ENCODE assay signal across 28 cellular contexts in genomic region chr1:191757003-191757402, GRCh38.
DNase-seq lines count a peak whose midpoint lies in the region; ATAC-seq and TF ChIP-seq lines count a peak whose summit lies in the region.
"Had no signal": no experiment of that assay in that cellular context is flagged by ENCODE, and none has a peak within 500 bp of the region (broad histone marks: within the 10 kb centered on the region; RNA-seq: fewer than 3 reads in every experiment).

No MANE protein-coding gene starts in this region.

- BruUV-seq in A673 (replicated peaks; lab: Mats Ljungman, UMichigan): no TSS peak

- no peak for ATAC-seq in GM19452 (IDR thresholded peaks at IDR 0.05; ENCODE audit: unreplicated experiment)
- ATAC-seq: A549; activated CD8-positive, alpha-beta T cell treated with anti-CD3 and anti-CD28 coated beads for 36 hours; activated naive CD8-positive, alpha-beta T cell treated with anti-CD3 and anti-CD28 coated beads, Interleukin-2, amount 50 U/mL, for 24 hours; GM12878; HepG2; T-helper 17 cell had no signal

- H3K4me1 ChIP-seq in A673 (ENCODE audit: insufficient read depth, low read length, poor library complexity, severe bottlenecking): no peaks in the 10 kb centered on the region
- no peaks in the 10 kb centered on the region for H3K4me1 ChIP-seq in mesendoderm (ENCODE audit: control insufficient read depth, low read depth, low read length)
- H3K4me1 ChIP-seq in GM23248 (ENCODE audit: insufficient read depth): no peaks in the 10 kb centered on the region
- H3K4me1 ChIP-seq: A549, BLaER1, Peyer's patch, prostate gland had no signal

- H3K18ac ChIP-seq in mesendoderm (ENCODE audit: low read length): no peak overlapping the region

- intact Hi-C loops in A673 (cut with micrococcal nuclease; ENCODE audit: unreplicated experiment): no loop called here

- no peaks in the 10 kb centered on the region for H3F3A ChIP-seq in GM23248 (ENCODE audit: insufficient read depth)

- CTCF ChIA-PET in A673 (lab: Charles Lee): no interaction called here

- no peak overlapping the region for H3K23ac ChIP-seq in mesendoderm (ENCODE audit: low read length)

- peaks cover 3% of the 10 kb centered on the region for H3K9me3 ChIP-seq in A673 (ENCODE audit: low read depth, low read length, poor library complexity, severe bottlenecking)
- no peaks in the 10 kb centered on the region for H3K9me3 ChIP-seq in GM23248 (ENCODE audit: low read depth)
- H3K9me3 ChIP-seq: A549, BLaER1, Peyer's patch, prostate gland had no signal

- DNase-seq in A673 (ENCODE audit: low spot score): peak; percentile 4
- DNase-seq in LHCN-M2 (ENCODE audit: low read depth): peak; percentile 27
- peak; percentile 69 for DNase-seq in astrocyte of the hippocampus (ENCODE audit: low read depth, low spot score)
- DNase-seq in mesendoderm: peak; percentile 45
- no peak for DNase-seq in NCI-H524 (lab: John Stamatoyannopoulos, UW)
- DNase-seq in GM23248: no peak
- DNase-seq in DMS153 treated with DMSO at 0.1 percent for 48 hours (lab: John Stamatoyannopoulos, UW; ENCODE audit: unreplicated experiment): no peak
- DNase-seq: activated CD4-positive, alpha-beta T cell treated with anti-CD3 and anti-CD28 coated beads for 1 hour; activated CD8-positive, alpha-beta T cell treated with anti-CD3 and anti-CD28 coated beads for 36 hours; activated gamma-delta T cell; activated naive CD8-positive, alpha-beta T cell treated with anti-CD3 and anti-CD28 coated beads, Interleukin-2, amount 50 U/mL, for 24 hours; COR-L47; DMS79; endodermal cell; H7; NCI-H1417 treated with DMSO at 0.1 percent for 48 hours; NCI-H2081 treated with DMSO at 0.1 percent for 48 hours; NCI-H510A; Peyer's patch; SIG-M5; T-helper 17 cell had no signal

- H4K20me1 ChIP-seq in GM23248 (ENCODE audit: insufficient read depth): no peaks in the 10 kb centered on the region
- H4K20me1 ChIP-seq: BLaER1 had no signal

- H3K4me2 ChIP-seq in mesendoderm (ENCODE audit: low read length) (no peak overlapping the region), GM23248 (ENCODE audit: unreplicated experiment) (no peak overlapping the region)
- H3K4me2 ChIP-seq: A549, BLaER1 had no signal

- H4K8ac ChIP-seq in mesendoderm (ENCODE audit: low read depth, low read length): no peak overlapping the region

- no peak overlapping the region for H3K56ac ChIP-seq in mesendoderm (ENCODE audit: low read length)

- no peak overlapping the region for H3K4me3 ChIP-seq in A673 (ENCODE audit: low read depth, low read length, poor library complexity, severe bottlenecking)
- H3K4me3 ChIP-seq in mesendoderm (ENCODE audit: low read length): no peak overlapping the region
- H3K4me3 ChIP-seq in GM23248: no peak overlapping the region
- H3K4me3 ChIP-seq: A549, BLaER1, coronary artery, GM12878, Peyer's patch, prostate gland had no signal

- no peak for TF ChIP-seq CTCF in A673 (conservative IDR thresholded peaks at IDR 0.05; ENCODE audit: low read depth, low read length)

- H3K9ac ChIP-seq in mesendoderm (ENCODE audit: low read length) (no peak overlapping the region), GM23248 (no peak overlapping the region)
- H3K9ac ChIP-seq: BLaER1 had no signal

- H3K79me2 ChIP-seq in mesendoderm (ENCODE audit: control insufficient read depth, insufficient read depth, low read length) (no peaks in the 10 kb centered on the region), GM23248 (ENCODE audit: insufficient read depth) (no peaks in the 10 kb centered on the region)

- POLR2A ChIA-PET in A673 (lab: Charles Lee; ENCODE audit: low non-redundant PET): no interaction called here

- H3K27ac ChIP-seq in A673 (ENCODE audit: low read depth, low read length, poor library complexity, severe bottlenecking) (no peak overlapping the region), mesendoderm (ENCODE audit: low read depth, low read length) (no peak overlapping the region), GM23248 (no peak overlapping the region)
- H3K27ac ChIP-seq: A549, BLaER1, coronary artery, Peyer's patch, prostate gland had no signal

- H2BK120ac ChIP-seq in mesendoderm (ENCODE audit: low read depth, low read length): no peak overlapping the region

- H4K5ac ChIP-seq in mesendoderm (ENCODE audit: low read length): no peak overlapping the region

- in situ Hi-C loops in GM23248 (cut with MboI): no loop called here

- no peak overlapping the region for H2AFZ ChIP-seq in GM23248

- H3K27me3 ChIP-seq in A673 (replicated peaks; ENCODE audit: insufficient read depth, low read depth, low read length, poor library complexity) (no peaks in the 10 kb centered on the region), mesendoderm (ENCODE audit: insufficient read depth, low read length, poor library complexity) (no peaks in the 10 kb centered on the region), GM23248 (replicated peaks; ENCODE audit: insufficient read depth) (no peaks in the 10 kb centered on the region)
- H3K27me3 ChIP-seq: BLaER1, Peyer's patch had no signal

- H2BK5ac ChIP-seq in mesendoderm (ENCODE audit: low read length): no peak overlapping the region

- no peak overlapping the region for H2BK15ac ChIP-seq in mesendoderm (replicated peaks; ENCODE audit: low read depth)

- no peaks in the 10 kb centered on the region for H3K9me2 ChIP-seq in GM23248 (ENCODE audit: insufficient read depth)

- no peak overlapping the region for H2AK5ac ChIP-seq in mesendoderm (ENCODE audit: low read length)

- H3K4ac ChIP-seq in mesendoderm (ENCODE audit: low read depth, low read length): no peak overlapping the region

- H3K79me1 ChIP-seq in mesendoderm (ENCODE audit: low read length): no peaks in the 10 kb centered on the region

- H3K36me3 ChIP-seq in A673 (ENCODE audit: insufficient read depth, low read length, poor library complexity, severe bottlenecking) (no peaks in the 10 kb centered on the region), mesendoderm (ENCODE audit: control insufficient read depth, insufficient read depth, low read length) (no peaks in the 10 kb centered on the region), GM23248 (ENCODE audit: low read depth) (no peaks in the 10 kb centered on the region)
- H3K36me3 ChIP-seq: BLaER1, Peyer's patch, prostate gland had no signal

Comparison
In these comparisons a context has a peak if more than half of its experiments do, and no peak if none do; other contexts are left out.
1. DNase-seq: peak in A673 (single experiment), LHCN-M2 (single experiment), astrocyte of the hippocampus (single experiment) and mesendoderm (single experiment); none in NCI-H524 (0 of 2), GM23248 (single experiment) and DMS153 treated with DMSO at 0.1 percent for 48 hours (single experiment).